In the genomic region with DNA sequence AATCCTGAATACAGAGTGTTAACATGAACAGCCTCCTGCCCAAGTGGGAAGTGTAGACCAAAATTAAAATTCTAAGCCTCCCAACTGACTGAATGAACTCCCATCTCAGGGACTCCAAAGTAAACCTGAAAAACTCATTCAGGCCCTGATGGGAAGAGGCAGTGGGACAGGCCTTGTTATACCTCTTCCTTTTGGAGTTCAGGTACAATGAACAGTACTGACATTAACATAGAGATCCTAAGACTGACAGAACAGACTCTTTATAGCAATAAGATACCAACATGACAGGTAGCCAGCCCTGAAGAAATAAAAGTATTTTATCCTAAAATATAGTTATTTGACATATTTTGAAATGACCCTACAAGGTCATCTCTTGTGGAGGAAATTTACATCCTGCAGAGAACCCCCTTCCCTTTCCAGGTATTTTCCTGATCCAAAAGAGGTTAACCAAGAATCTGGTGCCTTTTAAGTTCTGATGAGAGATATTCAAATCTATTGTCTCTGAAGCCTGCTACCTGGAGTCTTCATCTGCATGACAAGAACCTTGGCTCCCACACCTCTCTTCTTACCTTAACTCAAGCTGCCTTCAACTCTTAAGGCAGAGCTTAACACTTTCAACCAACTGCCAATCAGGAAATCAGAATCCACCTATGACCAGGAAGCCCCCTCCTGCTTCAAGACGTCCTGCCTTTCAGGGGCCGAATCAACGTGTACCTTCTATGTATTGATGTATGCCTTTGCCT, we compare ENCODE assay signal across 26 cellular contexts.
"Had no signal": no experiment of that assay in that cellular context is flagged by ENCODE, and none has a peak within 500 bp of the region (broad histone marks: within the 10 kb centered on the region; RNA-seq: fewer than 3 reads in every experiment).

No MANE protein-coding gene starts in this region.

- DNase-seq: activated CD4-positive, alpha-beta memory T cell treated with anti-CD3 and anti-CD28 coated beads for 36 hours; activated CD4-positive, alpha-beta T cell treated with anti-CD3 and anti-CD28 coated beads, Interleukin-2, amount 10 ng/mL, durations not matched to agents 7 days and 5 days; activated CD4-positive, CD25-positive, alpha-beta regulatory T cell; activated CD8-positive, alpha-beta memory T cell treated with anti-CD3 and anti-CD28 coated beads for 24 hours; activated effector memory CD4-positive, alpha-beta T cell treated with anti-CD3 and anti-CD28 coated beads, Interleukin-2, amount 50 U/mL, for 16 hours; activated naive CD4-positive, alpha-beta T cell treated with Interleukin-2 at 50 U/mL for 16 hours; activated naive CD8-positive, alpha-beta T cell treated with anti-CD3 and anti-CD28 coated beads, Interleukin-2, amount 50 U/mL, for 24 hours; activated T-cell treated with anti-CD3 and anti-CD28 coated beads, Interleukin-2, amount 50 U/mL, for 4 hours; amniotic stem cell; body of pancreas; KG1; NCI-H1092; NCI-H1417; NCI-H1930; NCI-H2107; NCI-H2171 treated with DMSO at 0.1 percent for 48 hours; NCI-H226; NCI-H510A; NCI-H526 treated with DMSO at 0.1 percent for 48 hours; NCI-H82; PC-3; SHP77 treated with DMSO at 0.1 percent for 48 hours; T-helper 2 cell; T1000 had no signal

- H3K27ac ChIP-seq: ascending aorta, body of pancreas had no signal

- H3K9me3 ChIP-seq: ascending aorta, body of pancreas had no signal

- ATAC-seq: activated naive CD4-positive, alpha-beta T cell treated with anti-CD3 and anti-CD28 coated beads, Interleukin-2, amount 50 U/mL, for 72 hours; activated naive CD8-positive, alpha-beta T cell treated with anti-CD3 and anti-CD28 coated beads, Interleukin-2, amount 50 U/mL, for 24 hours; activated T-cell treated with anti-CD3 and anti-CD28 coated beads, Interleukin-2, amount 50 U/mL, for 4 hours; body of pancreas; PC-3 had no signal

- H3K4me3 ChIP-seq: ascending aorta, body of pancreas had no signal

- H3K27me3 ChIP-seq: ascending aorta, body of pancreas had no signal

- H3K4me1 ChIP-seq: ascending aorta, body of pancreas had no signal

- H3K36me3 ChIP-seq: ascending aorta had no signal
